ENCODE assay signal across 17 cellular contexts in the genomic region with DNA sequence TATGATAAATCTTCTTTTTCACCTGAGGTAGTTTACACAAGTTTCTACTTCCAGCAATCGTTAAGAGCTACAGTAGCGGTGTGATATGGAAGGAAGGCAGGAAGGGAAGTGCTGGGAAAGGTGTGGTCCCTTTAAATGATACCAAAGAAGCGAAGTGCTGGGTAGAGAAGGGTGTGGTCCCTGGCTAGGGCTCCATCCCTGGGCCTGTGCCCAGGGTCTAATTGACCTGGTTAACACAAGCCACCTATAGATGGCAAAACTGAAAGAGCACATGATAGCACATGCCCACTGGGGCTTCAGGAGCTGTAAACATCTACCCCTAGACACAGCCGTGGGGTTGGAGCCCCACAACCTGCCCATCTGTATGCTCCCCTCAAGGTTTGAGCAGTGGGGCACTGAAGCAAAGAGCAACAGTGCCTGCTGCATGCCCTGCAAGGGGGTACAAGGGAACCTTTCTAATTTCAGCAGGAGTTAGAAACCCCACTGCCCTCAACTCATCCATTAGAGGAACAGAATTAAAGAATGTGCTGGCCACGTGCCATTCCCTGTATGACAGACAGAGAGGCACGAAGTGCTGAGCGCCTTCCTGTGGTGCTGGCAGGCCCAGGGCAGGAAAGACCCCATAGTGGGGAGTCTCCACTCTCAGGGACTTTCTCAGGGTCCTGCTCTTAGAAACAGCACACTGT.
DNase-seq lines count a peak whose midpoint lies in the region; TF ChIP-seq lines count a peak whose summit lies in the region.
"Had no signal": no experiment of that assay in that cellular context is flagged by ENCODE, and none has a peak within 500 bp of the region (broad histone marks: within the 10 kb centered on the region; RNA-seq: fewer than 3 reads in every experiment).

No MANE protein-coding gene starts in this region.

- no peak for TF ChIP-seq POLR2A in ovary (IDR thresholded peaks at IDR 0.05)

- intact Hi-C loops in ovary (cut with DNase I): loop anchor here in 2 of 4 donors (10.0 kb wide), 3 partner anchors 103 to 183 kb away; a partner anchor contains a TSS

- in situ Hi-C loops in KBM-7 (cut with MboI; ENCODE audit: low pct_unique_long_range_greater_than_20kb, low sequenced_read_pairs): no loop called here

- H3K27me3 Mint-ChIP-seq in endothelial cell (ENCODE audit: unreplicated experiment): peaks cover 11% of the 10 kb centered on the region

- H3K27me3 ChIP-seq in ovary: no peaks in the 10 kb centered on the region

- peak overlapping the region; percentile 57 for H3K4me3 Mint-ChIP-seq in endothelial cell (ENCODE audit: unreplicated experiment)

- no peaks in the 10 kb centered on the region for H3K36me3 ChIP-seq in ovary

- peak in 52 of 76 experiments; percentile 1 to 70 (median 28) for DNase-seq in HUDEP-2 (lab: John Stamatoyannopoulos, UW; ENCODE audit: unreplicated experiment in 76 of 76)
- DNase-seq in NCI-H69 (lab: John Stamatoyannopoulos, UW): peak; percentile 94
- no peak for DNase-seq in endothelial cell (ENCODE audit: low spot score)
- DNase-seq in ovary: no peak
- no peak for DNase-seq in KBM-7
- no peak for DNase-seq in NCI-H345 (lab: John Stamatoyannopoulos, UW)
- DNase-seq in NK-92 (lab: John Stamatoyannopoulos, UW; ENCODE audit: unreplicated experiment): no peak
- DNase-seq: HCEC 1CT, KG1, NCI-H1417, NCI-H2029 treated with DMSO at 0.1 percent for 48 hours, NCI-H524 treated with DMSO at 0.1 percent for 48 hours, Right ventricle myocardium superior, SK-N-SH, T-helper 1 cell had no signal

- TF ChIP-seq CTCF in endothelial cell (IDR thresholded peaks at IDR 0.05; ENCODE audit: unreplicated experiment): no peak
- TF ChIP-seq CTCF in ovary (IDR thresholded peaks at IDR 0.05): no peak

- no peak for TF ChIP-seq EP300 in ovary (IDR thresholded peaks at IDR 0.05)

- no peak overlapping the region for H3K4me3 ChIP-seq in ovary
- H3K4me3 ChIP-seq: GM12878 had no signal

- WGBS in ovary, 3 donors: 84 to 89% (median 87%) methylated on average over 7 of the region's 7 CpGs

- H3K27ac Mint-ChIP-seq in endothelial cell (ENCODE audit: unreplicated experiment): peak overlapping the region; percentile 28

- H3K9me3 ChIP-seq in ovary: no peaks in the 10 kb centered on the region
- H3K9me3 ChIP-seq: SK-N-SH had no signal

- peaks cover 33% of the 10 kb centered on the region for H3K4me1 ChIP-seq in ovary (ENCODE audit: insufficient read depth)

- no peaks in the 10 kb centered on the region for H3K36me3 Mint-ChIP-seq in endothelial cell (ENCODE audit: low read depth, unreplicated experiment)

- no peaks in the 10 kb centered on the region for H3K9me3 Mint-ChIP-seq in endothelial cell (ENCODE audit: unreplicated experiment)

- H3K27ac ChIP-seq in ovary: peak overlapping the region; percentile 48 to 58
- H3K27ac ChIP-seq: HL-60 had no signal

- peaks cover 64% of the 10 kb centered on the region for H3K4me1 Mint-ChIP-seq in endothelial cell (ENCODE audit: unreplicated experiment)

Comparison
In these comparisons a context has a peak if more than half of its experiments do, and no peak if none do; other contexts are left out.
1. DNase-seq: peak in HUDEP-2 (52 of 76) and NCI-H69 (single experiment); none in endothelial cell (single experiment), ovary (0 of 5), KBM-7 (single experiment), NCI-H345 (single experiment) and NK-92 (single experiment).